ENCODE assay signal across 10 cellular contexts in the genomic region with DNA sequence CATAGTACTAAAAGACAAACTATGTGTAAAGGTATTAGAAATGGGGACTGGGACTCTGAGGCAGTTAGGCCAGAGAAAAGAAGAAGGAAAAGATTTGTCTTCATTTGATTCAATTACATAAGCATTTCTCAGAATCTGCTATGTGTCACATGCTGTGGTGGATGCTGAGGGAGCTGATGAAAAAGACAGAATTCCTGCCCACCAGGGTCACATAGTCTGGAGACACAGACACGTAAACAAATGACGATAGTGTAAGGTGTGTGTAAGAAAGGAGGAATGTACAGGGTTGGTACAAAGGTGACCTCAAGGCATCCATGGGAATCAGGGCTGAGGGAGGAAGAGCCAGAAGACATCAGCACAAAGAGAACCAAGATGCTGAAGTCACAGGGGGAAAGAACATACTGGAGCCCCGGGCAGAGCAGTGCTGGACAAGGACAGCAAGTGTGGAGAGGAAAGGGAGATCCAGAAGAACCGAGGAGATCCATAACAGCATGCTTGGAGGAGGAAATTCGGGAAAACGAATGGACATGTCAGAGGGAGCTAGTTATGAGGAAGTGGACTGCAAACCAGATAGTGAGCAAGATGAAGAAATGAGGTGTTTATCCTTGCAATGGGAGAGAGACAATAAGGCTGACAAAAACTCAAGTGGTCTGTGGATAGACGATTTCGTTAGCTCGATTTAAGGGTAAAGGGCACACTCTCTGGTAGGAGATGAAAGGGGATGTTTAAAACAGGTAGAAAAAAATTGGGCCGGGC. TPM values are rescaled to one million over a fixed set of nuclear protein-coding genes. Genes with fewer than 3 reads are reported as not detected.
DNase-seq lines count a peak whose midpoint lies in the region; ATAC-seq, FAIRE-seq and TF ChIP-seq lines count a peak whose summit lies in the region.
"Had no signal": no experiment of that assay in that cellular context is flagged by ENCODE, and none has a peak within 500 bp of the region (broad histone marks: within the 10 kb centered on the region; RNA-seq: fewer than 3 reads in every experiment).

No MANE protein-coding gene starts in this region.

- peaks cover 12% of the 10 kb centered on the region for H3K27me3 Mint-ChIP-seq in activated T-cell treated with anti-CD3 and anti-CD28 coated beads, Interleukin-2, amount 50 U/mL, for 4 hours (ENCODE audit: low read depth)
- peaks cover 49% of the 10 kb centered on the region for H3K27me3 Mint-ChIP-seq in WTC11 (ENCODE audit: low read depth)
- peaks cover 21% of the 10 kb centered on the region for H3K27me3 Mint-ChIP-seq in endothelial cell (ENCODE audit: unreplicated experiment)
- H3K27me3 Mint-ChIP-seq in stimulated activated naive B cell treated with anti-CD40 and anti-IgM and Interleukin-4, amounts not matched to agents 10 μg/mL and 1 μg/mL and 100 μg/mL, for 72 hours, result peaks cover 32 to 50% of the 10 kb centered on the region in 2 donors

- no peak overlapping the region for H2BK5ac ChIP-seq in mesendoderm (ENCODE audit: low read length)

- no peaks in the 10 kb centered on the region for H3K4me1 ChIP-seq in mesendoderm (ENCODE audit: control insufficient read depth, low read depth, low read length)

- no peak for ATAC-seq in activated T-cell treated with anti-CD3 and anti-CD28 coated beads, Interleukin-2, amount 50 U/mL, for 4 hours
- ATAC-seq in WTC11, result no peak
- no peak for ATAC-seq in stimulated activated naive B cell treated with anti-CD40 and anti-IgM and Interleukin-4, amounts not matched to agents 10 μg/mL and 1 μg/mL and 100 μg/mL, for 72 hours (replicated peaks)

- no peaks in the 10 kb centered on the region for H3K9me3 Mint-ChIP-seq in activated T-cell treated with anti-CD3 and anti-CD28 coated beads, Interleukin-2, amount 50 U/mL, for 4 hours
- H3K9me3 Mint-ChIP-seq in WTC11 (no peaks in the 10 kb centered on the region), endothelial cell (ENCODE audit: unreplicated experiment) (no peaks in the 10 kb centered on the region)
- H3K9me3 Mint-ChIP-seq in stimulated activated naive B cell treated with anti-CD40 and anti-IgM and Interleukin-4, amounts not matched to agents 10 μg/mL and 1 μg/mL and 100 μg/mL, for 72 hours, result no peaks in the 10 kb centered on the region

- H3K18ac ChIP-seq in mesendoderm (ENCODE audit: low read length), result no peak overlapping the region

- H4K5ac ChIP-seq in mesendoderm (ENCODE audit: low read length), result no peak overlapping the region

- CTCF ChIA-PET in WTC11 (lab: Charles Lee), result interaction anchor here (0.7 to 16.3 kb wide), 10 partner anchors 8 to 123 kb away, joined by 3 to 596 read pairs (median 5); no protein-coding TSS in a partner anchor

- H3K36me3 ChIP-seq in mesendoderm (ENCODE audit: control insufficient read depth, insufficient read depth, low read length), result no peaks in the 10 kb centered on the region
- H3K36me3 ChIP-seq: cardiac muscle cell, tibial nerve had no signal

- WGBS in mesendoderm (ENCODE audit: extremely low coverage, insufficient coverage, low lambda C conversion rate), result no CpG with 5 or more reads among the region's 10 CpGs

- no peak overlapping the region for H3K4ac ChIP-seq in mesendoderm (ENCODE audit: low read depth, low read length)

- H3K27me3 ChIP-seq in mesendoderm (ENCODE audit: insufficient read depth, low read length, poor library complexity), result peaks cover 4% of the 10 kb centered on the region
- H3K27me3 ChIP-seq: tibial nerve had no signal

- H2AK5ac ChIP-seq in mesendoderm (ENCODE audit: low read length), result no peak overlapping the region

- no peak for DNase-seq in activated T-cell treated with anti-CD3 and anti-CD28 coated beads, Interleukin-2, amount 50 U/mL, for 4 hours
- DNase-seq in activated T-cell treated with anti-CD3 and anti-CD28 coated beads for 4 hours (no peak), WTC11 (ENCODE audit: low spot score) (no peak), endothelial cell (ENCODE audit: low spot score) (no peak), frontal cortex (ENCODE audit: low spot score in 2 of 2) (no peak), mesendoderm (no peak), NCI-H1417 treated with DMSO at 0.1 percent for 48 hours (lab: John Stamatoyannopoulos, UW) (no peak)
- DNase-seq in stimulated activated naive B cell treated with anti-CD40 and anti-IgM and Interleukin-4, amounts not matched to agents 10 μg/mL and 1 μg/mL and 100 μg/mL, for 72 hours, result no peak

- peaks cover 21% of the 10 kb centered on the region for H3K4me1 Mint-ChIP-seq in activated T-cell treated with anti-CD3 and anti-CD28 coated beads, Interleukin-2, amount 50 U/mL, for 4 hours (ENCODE audit: low read depth)
- H3K4me1 Mint-ChIP-seq in WTC11 (peaks cover 18% of the 10 kb centered on the region), endothelial cell (ENCODE audit: unreplicated experiment) (peaks cover 9% of the 10 kb centered on the region)
- H3K4me1 Mint-ChIP-seq in stimulated activated naive B cell treated with anti-CD40 and anti-IgM and Interleukin-4, amounts not matched to agents 10 μg/mL and 1 μg/mL and 100 μg/mL, for 72 hours, result peaks cover 10 to 14% of the 10 kb centered on the region in 2 donors

- no peak for FAIRE-seq in frontal cortex (lab: Jason Lieb, UNC)

- no peak overlapping the region for H2BK15ac ChIP-seq in mesendoderm (replicated peaks; ENCODE audit: low read depth)

- no peaks in the 10 kb centered on the region for H3K36me3 Mint-ChIP-seq in activated T-cell treated with anti-CD3 and anti-CD28 coated beads, Interleukin-2, amount 50 U/mL, for 4 hours (ENCODE audit: insufficient read depth)
- H3K36me3 Mint-ChIP-seq in WTC11 (no peaks in the 10 kb centered on the region), endothelial cell (ENCODE audit: low read depth, unreplicated experiment) (peaks cover 3% of the 10 kb centered on the region)
- no peaks in the 10 kb centered on the region for H3K36me3 Mint-ChIP-seq in stimulated activated naive B cell treated with anti-CD40 and anti-IgM and Interleukin-4, amounts not matched to agents 10 μg/mL and 1 μg/mL and 100 μg/mL, for 72 hours

- POLR2A ChIA-PET in WTC11 (lab: Charles Lee), result interaction anchor here (0.6 kb wide), 1 partner anchor 1313 kb away, joined by 5 read pairs; no protein-coding TSS in a partner anchor

- H3K4me3 ChIP-seq in mesendoderm (ENCODE audit: low read length), result no peak overlapping the region

- no peaks in the 10 kb centered on the region for H3K79me1 ChIP-seq in mesendoderm (ENCODE audit: low read length)

- no peak overlapping the region for H3K4me2 ChIP-seq in mesendoderm (ENCODE audit: low read length)

- H3K27ac Mint-ChIP-seq in WTC11, result no peak overlapping the region
- H3K27ac Mint-ChIP-seq in endothelial cell (ENCODE audit: unreplicated experiment), result peak overlapping the region; percentile 74
- peak overlapping the region; percentile 31 for H3K27ac Mint-ChIP-seq in stimulated activated naive B cell treated with anti-CD40 and anti-IgM and Interleukin-4, amounts not matched to agents 10 μg/mL and 1 μg/mL and 100 μg/mL, for 72 hours

- H4K8ac ChIP-seq in mesendoderm (ENCODE audit: low read depth, low read length), result no peak overlapping the region

- H3K27ac ChIP-seq in mesendoderm (ENCODE audit: low read depth, low read length), result no peak overlapping the region
- H3K27ac ChIP-seq: cardiac muscle cell had no signal

- peak overlapping the region; percentile 81 for H3K4me3 Mint-ChIP-seq in activated T-cell treated with anti-CD3 and anti-CD28 coated beads, Interleukin-2, amount 50 U/mL, for 4 hours
- H3K4me3 Mint-ChIP-seq in WTC11, result peak overlapping the region; percentile 64
- H3K4me3 Mint-ChIP-seq in endothelial cell (ENCODE audit: unreplicated experiment), result peak overlapping the region; percentile 91
- peak overlapping the region; percentile 27 to 39 for H3K4me3 Mint-ChIP-seq in stimulated activated naive B cell treated with anti-CD40 and anti-IgM and Interleukin-4, amounts not matched to agents 10 μg/mL and 1 μg/mL and 100 μg/mL, for 72 hours

- no peak overlapping the region for H2BK120ac ChIP-seq in mesendoderm (ENCODE audit: low read depth, low read length)

- H3K23ac ChIP-seq in mesendoderm (ENCODE audit: low read length), result no peak overlapping the region

- H3K79me2 ChIP-seq in mesendoderm (ENCODE audit: control insufficient read depth, insufficient read depth, low read length), result no peaks in the 10 kb centered on the region

- H3K56ac ChIP-seq in mesendoderm (ENCODE audit: low read length), result no peak overlapping the region

- no peak overlapping the region for H3K9ac ChIP-seq in mesendoderm (ENCODE audit: low read length)

- TF ChIP-seq CTCF in WTC11 (IDR thresholded peaks at IDR 0.05) (no peak), endothelial cell (IDR thresholded peaks at IDR 0.05; ENCODE audit: unreplicated experiment) (no peak)

TF ChIP-seq in WTC11, 78 proteins besides CTCF, POLR2A, EP300 and RAD21 (continues in another document):
- TF ChIP-seq, protein P1, sequence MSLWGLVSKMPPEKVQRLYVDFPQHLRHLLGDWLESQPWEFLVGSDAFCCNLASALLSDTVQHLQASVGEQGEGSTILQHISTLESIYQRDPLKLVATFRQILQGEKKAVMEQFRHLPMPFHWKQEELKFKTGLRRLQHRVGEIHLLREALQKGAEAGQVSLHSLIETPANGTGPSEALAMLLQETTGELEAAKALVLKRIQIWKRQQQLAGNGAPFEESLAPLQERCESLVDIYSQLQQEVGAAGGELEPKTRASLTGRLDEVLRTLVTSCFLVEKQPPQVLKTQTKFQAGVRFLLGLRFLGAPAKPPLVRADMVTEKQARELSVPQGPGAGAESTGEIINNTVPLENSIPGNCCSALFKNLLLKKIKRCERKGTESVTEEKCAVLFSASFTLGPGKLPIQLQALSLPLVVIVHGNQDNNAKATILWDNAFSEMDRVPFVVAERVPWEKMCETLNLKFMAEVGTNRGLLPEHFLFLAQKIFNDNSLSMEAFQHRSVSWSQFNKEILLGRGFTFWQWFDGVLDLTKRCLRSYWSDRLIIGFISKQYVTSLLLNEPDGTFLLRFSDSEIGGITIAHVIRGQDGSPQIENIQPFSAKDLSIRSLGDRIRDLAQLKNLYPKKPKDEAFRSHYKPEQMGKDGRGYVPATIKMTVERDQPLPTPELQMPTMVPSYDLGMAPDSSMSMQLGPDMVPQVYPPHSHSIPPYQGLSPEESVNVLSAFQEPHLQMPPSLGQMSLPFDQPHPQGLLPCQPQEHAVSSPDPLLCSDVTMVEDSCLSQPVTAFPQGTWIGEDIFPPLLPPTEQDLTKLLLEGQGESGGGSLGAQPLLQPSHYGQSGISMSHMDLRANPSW (CRISPR knock-in tag; conservative IDR thresholded peaks at IDR 0.05; ENCODE audit: low read depth), result no peak
- TF ChIP-seq SP1 (CRISPR knock-in tag; conservative IDR thresholded peaks at IDR 0.05), result no peak
- no peak for TF ChIP-seq GRHL2 (CRISPR knock-in tag; IDR thresholded peaks at IDR 0.05; ENCODE audit: insufficient replicate concordance, severe bottlenecking)
- no peak for TF ChIP-seq GABPB1 (CRISPR knock-in tag; IDR thresholded peaks at IDR 0.05)
- TF ChIP-seq ETV6 (CRISPR knock-in tag; IDR thresholded peaks at IDR 0.05), result no peak
- TF ChIP-seq SMAD4 (CRISPR knock-in tag; IDR thresholded peaks at IDR 0.05), result no peak
- no peak for TF ChIP-seq HMGA2 (CRISPR knock-in tag; IDR thresholded peaks at IDR 0.05)

RNA-seq across cellular contexts. Expression of gene MAPRE3, which starts 1.2 kb away (rescaled TPM):
- 1 to 10 TPM; 3.7 to 4.3 (median 3.8) TPM for total RNA-seq in activated T-cell treated with anti-CD3 and anti-CD28 coated beads, Interleukin-2, amount 50 U/mL, for 4 hours
- total RNA-seq in WTC11 (2021) (4.9 to 10.3 TPM (median 6.0 TPM) in 3 replicates), endothelial cell (ENCODE audit: unreplicated experiment) (4.1 TPM), frontal cortex (13.9 TPM)
- polyA plus RNA-seq in mesendoderm (2013, experiment 1 of 2), result 1.2 TPM
- 1.4 TPM for polyA plus RNA-seq in mesendoderm (2013, experiment 2 of 2)

Comparison
In these comparisons a context has a peak if more than half of its experiments do, and no peak if none do; other contexts are left out.
1. H3K4me3 Mint-ChIP-seq: peak in every context shown above with its lines; median percentile 91 in endothelial cell; 81 in activated T-cell treated with anti-CD3 and anti-CD28 coated beads, Interleukin-2, amount 50 U/mL, for 4 hours; 64 in WTC11; 33 in stimulated activated naive B cell treated with anti-CD40 and anti-IgM and Interleukin-4, amounts not matched to agents 10 μg/mL and 1 μg/mL and 100 μg/mL, for 72 hours.